ENCODE assay signal across 8 cellular contexts in the genomic region with DNA sequence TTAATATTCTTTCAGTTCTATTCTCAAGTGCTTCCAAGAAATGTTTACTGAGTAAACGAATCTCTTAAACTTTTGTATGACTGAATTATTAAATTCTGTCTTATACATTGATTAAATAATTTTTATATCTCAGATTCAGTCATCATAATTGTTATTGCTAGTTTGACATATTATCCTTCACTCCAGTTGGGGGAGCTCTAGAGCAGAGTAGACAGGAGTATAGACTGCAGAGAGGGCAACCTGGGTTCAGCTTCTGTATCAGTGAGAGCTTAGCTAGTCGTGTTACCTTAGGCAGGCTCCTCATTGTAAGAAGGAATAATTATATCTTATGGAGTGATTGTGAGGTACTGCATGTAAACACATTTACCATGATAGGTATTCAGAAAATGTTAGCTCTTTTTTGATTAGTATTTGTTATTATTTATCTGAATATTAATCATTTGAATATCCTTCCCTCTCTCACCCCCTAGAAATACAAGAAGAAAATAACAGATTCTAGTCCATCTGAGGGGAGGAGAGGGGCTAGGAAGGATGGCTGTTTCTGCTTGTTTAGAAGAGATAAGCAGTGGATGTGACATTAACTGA. TPM values are rescaled to one million over a fixed set of nuclear protein-coding genes. Genes with fewer than 3 reads are reported as not detected.
DNase-seq lines count a peak whose midpoint lies in the region; ATAC-seq and TF ChIP-seq lines count a peak whose summit lies in the region.

No MANE protein-coding gene starts in this region.

- H3F3A ChIP-seq in SU-DHL-6 (ENCODE audit: insufficient read depth): no peaks in the 10 kb centered on the region
- H3F3A ChIP-seq in neural cell (ENCODE audit: insufficient read depth, low read length, poor library complexity, severe bottlenecking): no peaks in the 10 kb centered on the region

- TF ChIP-seq EP300 in Ishikawa (IDR thresholded peaks at IDR 0.05; ENCODE audit: borderline replicate concordance) (no peak), neural cell (conservative IDR thresholded peaks at IDR 0.05; ENCODE audit: poor library complexity, severe bottlenecking) (no peak)

- ATAC-seq in GM21737 (IDR thresholded peaks at IDR 0.05; ENCODE audit: unreplicated experiment): peak; percentile 71

- no peak overlapping the region for H3K27ac Mint-ChIP-seq in endothelial cell (ENCODE audit: unreplicated experiment)

- DNase-seq in stimulated activated CD4-positive, alpha-beta T cell treated with anti-CD3 and anti-CD28 coated beads, Interleukin-12 subunit alpha, Interleukin-12 subunit beta, amount 100 ng/mL, for 48 hours (ENCODE audit: low read depth in 2 of 3, low spot score in 1 of 3): peak in 2 of 3 donors; percentile 1 to 41
- no peak for DNase-seq in stimulated activated CD4-positive, alpha-beta T cell treated with anti-CD3 and anti-CD28 coated beads, Interleukin-4, amount 100 ng/mL, for 1 hour
- DNase-seq in endothelial cell (ENCODE audit: low spot score): peak; percentile 35
- DNase-seq in inferior parietal cortex (ENCODE audit: extremely low spot score): no peak

- H3K4me3 ChIP-seq in SU-DHL-6 (ENCODE audit: insufficient read depth, low read length, poor library complexity, severe bottlenecking) (no peak overlapping the region), neural cell (ENCODE audit: low read length) (no peak overlapping the region)

- TF ChIP-seq CTCF in SU-DHL-6 (IDR thresholded peaks at IDR 0.05; ENCODE audit: insufficient read depth, low read length, poor library complexity, severe bottlenecking) (peak; percentile 75), endothelial cell (IDR thresholded peaks at IDR 0.05; ENCODE audit: unreplicated experiment) (peak; percentile 57), neural cell (IDR thresholded peaks at IDR 0.05; ENCODE audit: poor library complexity, severe bottlenecking) (peak; percentile 32)

- no peaks in the 10 kb centered on the region for H3K27me3 Mint-ChIP-seq in endothelial cell (ENCODE audit: unreplicated experiment)

- H3K4me3 Mint-ChIP-seq in endothelial cell (ENCODE audit: unreplicated experiment): no peak overlapping the region

- TF ChIP-seq RAD21 in Ishikawa (IDR thresholded peaks at IDR 0.05; ENCODE audit: low read depth) (peak; percentile 45), neural cell (conservative IDR thresholded peaks at IDR 0.05) (no peak)

- H3K27me3 ChIP-seq in SU-DHL-6 (ENCODE audit: low read length): no peaks in the 10 kb centered on the region
- H3K27me3 ChIP-seq in neural cell (ENCODE audit: insufficient read depth, low read depth, low read length): no peaks in the 10 kb centered on the region

- no peak overlapping the region for H3K27ac ChIP-seq in SU-DHL-6 (ENCODE audit: low read depth, low read length)
- no peak overlapping the region for H3K27ac ChIP-seq in neural cell (ENCODE audit: low read length)

- no peaks in the 10 kb centered on the region for H3K4me1 Mint-ChIP-seq in endothelial cell (ENCODE audit: unreplicated experiment)

- H3K36me3 ChIP-seq in SU-DHL-6 (ENCODE audit: low read length) (0 out of 2 replicates have a peak, but pooled peaks cover 7% of the 10 kb centered on the region), neural cell (ENCODE audit: insufficient read depth, low read length) (no peaks in the 10 kb centered on the region)

- H3K36me3 Mint-ChIP-seq in endothelial cell (ENCODE audit: low read depth, unreplicated experiment): no peaks in the 10 kb centered on the region

- H3K9me3 ChIP-seq in SU-DHL-6 (ENCODE audit: insufficient read depth, low read length): no peaks in the 10 kb centered on the region
- H3K9me3 ChIP-seq in neural cell (ENCODE audit: low read length): no peaks in the 10 kb centered on the region

- no peaks in the 10 kb centered on the region for H3K9me2 ChIP-seq in SU-DHL-6 (replicated peaks; ENCODE audit: insufficient read depth, low read length)
- H3K9me2 ChIP-seq in neural cell (ENCODE audit: insufficient read depth, low read length): no peaks in the 10 kb centered on the region

- no peaks in the 10 kb centered on the region for H4K20me1 ChIP-seq in SU-DHL-6 (ENCODE audit: low read depth, low read length)
- H4K20me1 ChIP-seq in neural cell (ENCODE audit: insufficient read depth): no peaks in the 10 kb centered on the region

- no peak overlapping the region for H2AFZ ChIP-seq in SU-DHL-6 (ENCODE audit: low read depth, low read length, severe bottlenecking)
- no peak overlapping the region for H2AFZ ChIP-seq in neural cell (ENCODE audit: low read depth, low read length)

- H3K9ac ChIP-seq in SU-DHL-6 (ENCODE audit: low read length) (no peak overlapping the region), neural cell (ENCODE audit: low read length) (no peak overlapping the region)

- no peaks in the 10 kb centered on the region for H3K79me2 ChIP-seq in SU-DHL-6 (ENCODE audit: insufficient read depth, low read length)
- H3K79me2 ChIP-seq in neural cell (replicated peaks; ENCODE audit: insufficient read depth, low read length): no peaks in the 10 kb centered on the region

- H3K9me3 Mint-ChIP-seq in endothelial cell (ENCODE audit: unreplicated experiment): no peaks in the 10 kb centered on the region

- H3K4me2 ChIP-seq in SU-DHL-6 (ENCODE audit: low read depth, low read length, poor library complexity, severe bottlenecking): no peak overlapping the region
- no peak overlapping the region for H3K4me2 ChIP-seq in neural cell (ENCODE audit: low read length)

TF ChIP-seq in Ishikawa, 13 proteins besides CTCF, POLR2A, EP300 and RAD21:
- TF ChIP-seq TCF12 (IDR thresholded peaks at IDR 0.05; ENCODE audit: low read depth): no peak
- TF ChIP-seq TAF1 (IDR thresholded peaks at IDR 0.05; ENCODE audit: low read depth): no peak
- no peak for TF ChIP-seq MAX (IDR thresholded peaks at IDR 0.05)
- no peak for TF ChIP-seq FOXM1 (IDR thresholded peaks at IDR 0.05; ENCODE audit: borderline replicate concordance, low read depth)
- no peak for TF ChIP-seq TEAD4 (IDR thresholded peaks at IDR 0.05)
- no peak for TF ChIP-seq NFIC (IDR thresholded peaks at IDR 0.05)
- TF ChIP-seq CREB1 (IDR thresholded peaks at IDR 0.05; ENCODE audit: low read depth): no peak
- no peak for TF ChIP-seq CEBPB (IDR thresholded peaks at IDR 0.05)

TF ChIP-seq in neural cell, 6 proteins besides CTCF, POLR2A, EP300 and RAD21:
- TF ChIP-seq REST (IDR thresholded peaks at IDR 0.05; ENCODE audit: borderline replicate concordance) (no peak), MXI1 (conservative IDR thresholded peaks at IDR 0.05; ENCODE audit: poor library complexity, severe bottlenecking) (no peak), POLR2AphosphoS5 (IDR thresholded peaks at IDR 0.05) (no peak), TAF1 (IDR thresholded peaks at IDR 0.05; ENCODE audit: low read depth) (no peak), EZH2 (IDR thresholded peaks at IDR 0.05; ENCODE audit: borderline replicate concordance, insufficient read depth, low read length, poor library complexity, severe bottlenecking) (no peak)
TF ChIP-seq in neural cell: peak in this region for 0.

RNA-seq across cellular contexts. Expression of gene ZCWPW2, which starts 31.0 kb away (rescaled TPM):
- 0.80 TPM for total RNA-seq in endothelial cell (ENCODE audit: unreplicated experiment)
- 0.48 and 1.0 TPM in 2 replicates for polyA plus RNA-seq in neural cell
- not detected in 2 replicates for polyA minus RNA-seq in neural cell

RNA-seq across cellular contexts. Expression of gene AZI2, which starts 31.1 kb away (rescaled TPM):
- 50.2 TPM for total RNA-seq in endothelial cell (ENCODE audit: unreplicated experiment)
- 65.5 and 134 TPM in 2 replicates for polyA plus RNA-seq in neural cell
- 60.9 and 84.5 TPM in 2 replicates for polyA minus RNA-seq in neural cell

Comparison
In these comparisons a context has a peak if more than half of its experiments do, and no peak if none do; other contexts are left out.
1. DNase-seq: peak in stimulated activated CD4-positive, alpha-beta T cell treated with anti-CD3 and anti-CD28 coated beads, Interleukin-12 subunit alpha, Interleukin-12 subunit beta, amount 100 ng/mL, for 48 hours (2 of 3) and endothelial cell (single experiment); none in stimulated activated CD4-positive, alpha-beta T cell treated with anti-CD3 and anti-CD28 coated beads, Interleukin-4, amount 100 ng/mL, for 1 hour (single experiment) and inferior parietal cortex (single experiment).
2. Peak in every context shown above with its lines, with median percentiles within 50 percentile points of each other: CTCF ChIP-seq.